Comparison of ENCODE assay signal across 8 cellular contexts in the genomic region with DNA sequence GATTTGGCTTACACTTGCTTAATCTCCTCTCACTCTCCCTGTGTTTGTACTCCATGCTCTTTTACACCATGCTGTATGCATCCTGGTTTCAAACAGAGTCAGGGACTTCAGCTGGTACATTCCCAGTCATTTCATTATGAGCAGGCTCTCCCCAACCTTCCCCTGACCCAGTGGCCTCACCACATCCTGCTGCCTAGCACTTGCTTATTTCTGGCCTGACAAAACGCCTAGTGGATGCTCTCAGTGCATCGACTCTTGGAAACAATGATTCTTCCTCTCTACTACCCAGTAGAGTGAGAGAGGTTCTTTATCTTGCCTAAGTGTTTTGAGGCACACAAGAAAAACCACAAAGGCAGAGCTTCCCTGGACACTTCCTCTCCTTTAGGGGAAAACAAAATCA.
A peak's percentile ranks its signal among the peaks of the same experiment; 100 is the strongest.
DNase-seq lines count a peak whose midpoint lies in the region; ATAC-seq and TF ChIP-seq lines count a peak whose summit lies in the region.

No MANE protein-coding gene starts in this region.

- CTCF ChIA-PET in naive thymus-derived CD4-positive, alpha-beta T cell (lab: Charles Lee), result interaction anchor here (1.2 to 1.8 kb wide), 2 partner anchors 329 to 421 kb away, joined by 7 to 9 read pairs; no protein-coding TSS in a partner anchor

- H2AFZ ChIP-seq in trophoblast cell (ENCODE audit: insufficient read depth, low read length, poor library complexity), result no peak overlapping the region

- H3K9me3 Mint-ChIP-seq in activated naive CD8-positive, alpha-beta T cell treated with anti-CD3 and anti-CD28 coated beads for 36 hours, result no peaks in the 10 kb centered on the region
- no peaks in the 10 kb centered on the region for H3K9me3 Mint-ChIP-seq in naive thymus-derived CD4-positive, alpha-beta T cell

- POLR2A ChIA-PET in naive thymus-derived CD4-positive, alpha-beta T cell (lab: Charles Lee), result no interaction called here

- H2AK5ac ChIP-seq in trophoblast cell (ENCODE audit: low read length), result no peak overlapping the region

- no peaks in the 10 kb centered on the region for H3K36me3 ChIP-seq in naive thymus-derived CD4-positive, alpha-beta T cell (ENCODE audit: control insufficient read depth in 2 of 3, insufficient read depth in 3 of 3, low read length in 3 of 3)
- no peaks in the 10 kb centered on the region for H3K36me3 ChIP-seq in trophoblast cell (ENCODE audit: control insufficient read depth in 1 of 2, insufficient read depth in 2 of 2, low read length in 2 of 2)

- H3K4me3 ChIP-seq in naive thymus-derived CD4-positive, alpha-beta T cell (ENCODE audit: low read length), result no peak overlapping the region
- H3K4me3 ChIP-seq in trophoblast cell (ENCODE audit: low read depth, low read length), result no peak overlapping the region

- peaks cover 3% of the 10 kb centered on the region for H3K36me3 Mint-ChIP-seq in activated naive CD8-positive, alpha-beta T cell treated with anti-CD3 and anti-CD28 coated beads for 36 hours
- no peaks in the 10 kb centered on the region for H3K36me3 Mint-ChIP-seq in naive thymus-derived CD4-positive, alpha-beta T cell

- no peak for TF ChIP-seq CTCF in GM20000 (IDR thresholded peaks at IDR 0.05; ENCODE audit: extremely low read depth, missing control alignments)

- H3K4ac ChIP-seq in trophoblast cell (ENCODE audit: low read depth, low read length), result no peak overlapping the region

- H3K27ac Mint-ChIP-seq in activated naive CD8-positive, alpha-beta T cell treated with anti-CD3 and anti-CD28 coated beads for 36 hours, result peak overlapping the region; percentile 52
- no peak overlapping the region for H3K27ac Mint-ChIP-seq in naive thymus-derived CD4-positive, alpha-beta T cell

- peaks cover 40% of the 10 kb centered on the region for H3K4me1 Mint-ChIP-seq in activated naive CD8-positive, alpha-beta T cell treated with anti-CD3 and anti-CD28 coated beads for 36 hours
- peaks cover 18 to 27% (median 22%) of the 10 kb centered on the region in 7 donors for H3K4me1 Mint-ChIP-seq in naive thymus-derived CD4-positive, alpha-beta T cell

- no peak overlapping the region for H4K8ac ChIP-seq in trophoblast cell (ENCODE audit: low read depth, low read length)

- no peak overlapping the region for H3K4me3 Mint-ChIP-seq in activated naive CD8-positive, alpha-beta T cell treated with anti-CD3 and anti-CD28 coated beads for 36 hours
- no peak overlapping the region for H3K4me3 Mint-ChIP-seq in naive thymus-derived CD4-positive, alpha-beta T cell

- no peak overlapping the region for H4K12ac ChIP-seq in trophoblast cell (ENCODE audit: low read depth, low read length)

- no peak overlapping the region for H3K27ac ChIP-seq in naive thymus-derived CD4-positive, alpha-beta T cell (ENCODE audit: low read depth, low read length)
- H3K27ac ChIP-seq in trophoblast cell (ENCODE audit: low read depth, low read length), result no peak overlapping the region

- H2BK5ac ChIP-seq in trophoblast cell (ENCODE audit: low read depth, low read length, poor library complexity), result no peak overlapping the region

- H3K4me1 ChIP-seq in naive thymus-derived CD4-positive, alpha-beta T cell (ENCODE audit: control insufficient read depth in 2 of 2, insufficient read depth in 2 of 2, low read length in 2 of 2), result no peaks in the 10 kb centered on the region
- no peaks in the 10 kb centered on the region for H3K4me1 ChIP-seq in trophoblast cell (ENCODE audit: control insufficient read depth in 1 of 2, insufficient read depth in 2 of 2, low read length in 2 of 2)

- H4K91ac ChIP-seq in trophoblast cell (ENCODE audit: low read depth, low read length), result no peak overlapping the region

- no peaks in the 10 kb centered on the region for H3K9me3 ChIP-seq in naive thymus-derived CD4-positive, alpha-beta T cell (ENCODE audit: control insufficient read depth in 2 of 3, low read length in 3 of 3)
- H3K9me3 ChIP-seq in trophoblast cell (ENCODE audit: insufficient read depth, low read depth, low read length), result no peaks in the 10 kb centered on the region

- no peaks in the 10 kb centered on the region for H3K79me2 ChIP-seq in trophoblast cell (ENCODE audit: control insufficient read depth, insufficient read depth, low read length, poor library complexity)

- H3K4me2 ChIP-seq in trophoblast cell (ENCODE audit: low read length), result no peak overlapping the region

- no peak overlapping the region for H3K23ac ChIP-seq in trophoblast cell (ENCODE audit: low read length)

- H3K18ac ChIP-seq in trophoblast cell (ENCODE audit: low read length), result no peak overlapping the region

- intact Hi-C loops in naive thymus-derived CD4-positive, alpha-beta T cell (cut with micrococcal nuclease), result loop anchor here (2.0 to 10.0 kb wide), 4 partner anchors 61 to 407 kb away; a partner anchor contains a TSS

- peak; percentile 50 for DNase-seq in GM03348 (ENCODE audit: low spot score)
- DNase-seq in GM20000 (ENCODE audit: low spot score), result peak; percentile 27
- DNase-seq in activated naive CD8-positive, alpha-beta T cell treated with anti-CD3 and anti-CD28 coated beads for 36 hours, result peak; percentile 65
- peak in 1 of 9 donors; percentile 44 for DNase-seq in naive thymus-derived CD4-positive, alpha-beta T cell
- DNase-seq in NCI-H146 (lab: John Stamatoyannopoulos, UW), result no peak
- no peak for DNase-seq in cerebellar cortex (ENCODE audit: low spot score)
- DNase-seq in trophoblast cell, result no peak

- no peak overlapping the region for H2BK120ac ChIP-seq in trophoblast cell (ENCODE audit: insufficient read depth, low read length, poor library complexity)

- peaks cover 31% of the 10 kb centered on the region for H3K27me3 Mint-ChIP-seq in activated naive CD8-positive, alpha-beta T cell treated with anti-CD3 and anti-CD28 coated beads for 36 hours
- peaks cover 18 to 28% (median 23%) of the 10 kb centered on the region in 5 donors for H3K27me3 Mint-ChIP-seq in naive thymus-derived CD4-positive, alpha-beta T cell

- no peak overlapping the region for H3K9ac ChIP-seq in trophoblast cell (ENCODE audit: low read length)

- H3K79me1 ChIP-seq in trophoblast cell (ENCODE audit: low read length), result peaks cover 2% of the 10 kb centered on the region

- ATAC-seq in HG03571 (IDR thresholded peaks at IDR 0.05; ENCODE audit: unreplicated experiment), result peak; percentile 61
- ATAC-seq in naive thymus-derived CD4-positive, alpha-beta T cell, result peak; percentile 21

- WGBS in trophoblast cell (ENCODE audit: extremely low coverage, insufficient coverage, insufficient read length), result no CpG with 5 or more reads among the region's 2 CpGs

- no peak overlapping the region for H3K14ac ChIP-seq in trophoblast cell (ENCODE audit: low read length)

- H3K27me3 ChIP-seq in naive thymus-derived CD4-positive, alpha-beta T cell (ENCODE audit: control insufficient read depth in 2 of 2, insufficient read depth in 2 of 2, low read length in 2 of 2), result no peaks in the 10 kb centered on the region
- no peaks in the 10 kb centered on the region for H3K27me3 ChIP-seq in trophoblast cell (ENCODE audit: insufficient read depth, low read length)

- no peak overlapping the region for H2BK12ac ChIP-seq in trophoblast cell (ENCODE audit: low read length)

Comparison
In these comparisons a context has a peak if more than half of its experiments do, and no peak if none do; other contexts are left out.
1. DNase-seq: peak in GM03348 (single experiment), GM20000 (single experiment) and activated naive CD8-positive, alpha-beta T cell treated with anti-CD3 and anti-CD28 coated beads for 36 hours (single experiment); none in NCI-H146 (single experiment), cerebellar cortex (single experiment) and trophoblast cell (0 of 2).